In genomic region chr19:5648464-5648863, GRCh38 we compare ENCODE assay signal across 21 cellular contexts.
"Had no signal": no experiment of that assay in that cellular context is flagged by ENCODE, and none has a peak within 500 bp of the region (broad histone marks: within the 10 kb centered on the region; RNA-seq: fewer than 3 reads in every experiment).

No MANE protein-coding gene starts in this region.

- H3K27me3 Mint-ChIP-seq: central memory CD8-positive, alpha-beta T cell; dendritic cell treated with granulocyte-macrophage colony-stimulating factor and Interleukin-4, amounts not matched to agents 40 ng/mL and 50 ng/mL, for 4 days; naive thymus-derived CD4-positive, alpha-beta T cell had no signal

- H3K4me3 ChIP-seq: gastrocnemius medialis, psoas muscle, stomach, thoracic aorta, transverse colon had no signal

- H3K9me3 ChIP-seq: gastrocnemius medialis, neutrophil, psoas muscle, stomach, thoracic aorta, transverse colon had no signal

- H3K27me3 ChIP-seq: gastrocnemius medialis, neutrophil, stomach, transverse colon had no signal

- ATAC-seq: esophagus mucosa; gastrocnemius medialis; left cardiac atrium; left ventricle myocardium superior; naive thymus-derived CD4-positive, alpha-beta T cell; psoas muscle; sciatic nerve had no signal

- DNase-seq: gastrocnemius medialis; immature natural killer cell; kidney; left cardiac atrium; left ventricle myocardium superior; naive thymus-derived CD4-positive, alpha-beta T cell; psoas muscle; retina; stimulated activated CD4-positive, alpha-beta T cell treated with anti-CD3 and anti-CD28 coated beads, Interleukin-2, amount 100 ng/mL, for 24 hours; stimulated activated CD4-positive, alpha-beta T cell treated with anti-CD3 and anti-CD28 coated beads, Interleukin-4, amount 100 ng/mL, for 4 hours; stimulated activated naive CD4-positive, alpha-beta T cell; stomach; substantia nigra; transverse colon had no signal

- H3K27ac Mint-ChIP-seq: dendritic cell treated with granulocyte-macrophage colony-stimulating factor and Interleukin-4, amounts not matched to agents 40 ng/mL and 50 ng/mL, for 4 days; naive thymus-derived CD4-positive, alpha-beta T cell had no signal

- H3K4me1 ChIP-seq: gastrocnemius medialis, psoas muscle, transverse colon had no signal

- H3K9me3 Mint-ChIP-seq: central memory CD8-positive, alpha-beta T cell; dendritic cell treated with granulocyte-macrophage colony-stimulating factor and Interleukin-4, amounts not matched to agents 40 ng/mL and 50 ng/mL, for 4 days; immature natural killer cell; naive thymus-derived CD4-positive, alpha-beta T cell had no signal

- H3K27ac ChIP-seq: gastrocnemius medialis, neutrophil, psoas muscle, stomach, thoracic aorta, transverse colon had no signal

- FAIRE-seq: colon, kidney had no signal

- H3K4me3 Mint-ChIP-seq: central memory CD8-positive, alpha-beta T cell; dendritic cell treated with granulocyte-macrophage colony-stimulating factor and Interleukin-4, amounts not matched to agents 40 ng/mL and 50 ng/mL, for 4 days; immature natural killer cell; naive thymus-derived CD4-positive, alpha-beta T cell had no signal
